In genomic region chr7:2774280-2774679, GRCh38 we compare ENCODE assay signal across 16 cellular contexts.
A peak's percentile ranks its signal among the peaks of the same experiment; 100 is the strongest.
DNase-seq lines count a peak whose midpoint lies in the region; FAIRE-seq and TF ChIP-seq lines count a peak whose summit lies in the region.
"Had no signal": no experiment of that assay in that cellular context is flagged by ENCODE, and none has a peak within 500 bp of the region (broad histone marks: within the 10 kb centered on the region; RNA-seq: fewer than 3 reads in every experiment).

No MANE protein-coding gene starts in this region.

- peaks cover 0 to 3% (median 0%) of the 10 kb centered on the region in 7 donors for H3K9me3 Mint-ChIP-seq in CD14-positive monocyte
- H3K9me3 Mint-ChIP-seq: H9 had no signal

- no peak overlapping the region for H3K9ac ChIP-seq in trophoblast cell (ENCODE audit: low read length)

- peaks cover 11% of the 10 kb centered on the region for H3K79me1 ChIP-seq in trophoblast cell (ENCODE audit: low read length)

- H4K91ac ChIP-seq in trophoblast cell (ENCODE audit: low read depth, low read length), result no peak overlapping the region

- peaks cover 15 to 20% of the 10 kb centered on the region in 2 experiments for H3K4me1 ChIP-seq in trophoblast cell (ENCODE audit: control insufficient read depth in 1 of 2, insufficient read depth in 2 of 2, low read length in 2 of 2)
- H3K4me1 ChIP-seq: BE2C had no signal

- peak overlapping the region; percentile 37 for H3K14ac ChIP-seq in trophoblast cell (ENCODE audit: low read length)

- no peak overlapping the region for H4K12ac ChIP-seq in trophoblast cell (ENCODE audit: low read depth, low read length)

- no peak overlapping the region for H2AK5ac ChIP-seq in trophoblast cell (ENCODE audit: low read length)

- in situ Hi-C loops in G401 (cut with HindIII; ENCODE audit: low sequenced_read_pairs), result no loop called here

- H2AFZ ChIP-seq in trophoblast cell (ENCODE audit: insufficient read depth, low read length, poor library complexity), result no peak overlapping the region

- no peak overlapping the region for H2BK120ac ChIP-seq in trophoblast cell (ENCODE audit: insufficient read depth, low read length, poor library complexity)

- no peak overlapping the region for H3K23ac ChIP-seq in trophoblast cell (ENCODE audit: low read length)

- no peaks in the 10 kb centered on the region for H3K27me3 Mint-ChIP-seq in CD14-positive monocyte (ENCODE audit: low read depth in 3 of 3)

- H3K9me3 ChIP-seq in trophoblast cell (ENCODE audit: insufficient read depth, low read depth, low read length), result peaks cover 4% of the 10 kb centered on the region
- H3K9me3 ChIP-seq: BE2C had no signal

- peaks cover 34 to 45% of the 10 kb centered on the region in 2 donors for H3K36me3 Mint-ChIP-seq in CD14-positive monocyte

- intact Hi-C loops in CD14-positive monocyte (cut with micrococcal nuclease), result loop anchor here in 1 of 2 donors (1.0 to 5.0 kb wide), 2 partner anchors 13 to 37 kb away; no protein-coding TSS in a partner anchor

- no peak overlapping the region for H3K18ac ChIP-seq in trophoblast cell (ENCODE audit: low read length)

- H3K4ac ChIP-seq in trophoblast cell (ENCODE audit: low read depth, low read length), result peak overlapping the region; percentile 25

- H3K4me3 Mint-ChIP-seq in CD14-positive monocyte, result no peak overlapping the region
- H3K4me3 Mint-ChIP-seq: H9 had no signal

- H3K4me2 ChIP-seq in trophoblast cell (ENCODE audit: low read length), result no peak overlapping the region

- peak overlapping the region; percentile 2 for H3K27ac ChIP-seq in caudate nucleus (ENCODE audit: low read depth, low read length)
- H3K27ac ChIP-seq in trophoblast cell (ENCODE audit: low read depth, low read length), result no peak overlapping the region

- peaks cover 25 to 35% of the 10 kb centered on the region in 2 experiments for H3K36me3 ChIP-seq in trophoblast cell (ENCODE audit: control insufficient read depth in 1 of 2, insufficient read depth in 2 of 2, low read length in 2 of 2)
- H3K36me3 ChIP-seq: BE2C had no signal

- H3K4me1 Mint-ChIP-seq in CD14-positive monocyte, result peaks cover 66% of the 10 kb centered on the region

- no CpG with 5 or more reads among the region's 6 CpGs for WGBS in trophoblast cell (ENCODE audit: extremely low coverage, insufficient coverage, insufficient read length)

- H3K4me3 ChIP-seq in trophoblast cell (ENCODE audit: low read depth, low read length), result no peak overlapping the region

- H3K79me2 ChIP-seq in trophoblast cell (ENCODE audit: control insufficient read depth, insufficient read depth, low read length, poor library complexity), result peaks cover 3% of the 10 kb centered on the region

- H2BK12ac ChIP-seq in trophoblast cell (ENCODE audit: low read length), result no peak overlapping the region

- FAIRE-seq in GM12891 (lab: Jason Lieb, UNC), result no peak
- FAIRE-seq: RCC 7860 had no signal

- H2BK5ac ChIP-seq in trophoblast cell (ENCODE audit: low read depth, low read length, poor library complexity), result no peak overlapping the region

- TF ChIP-seq CTCF in CD14-positive monocyte (IDR thresholded peaks at IDR 0.05), result no peak

- TF ChIP-seq POLR2A in GM12891 (IDR thresholded peaks at IDR 0.05; ENCODE audit: low read depth, low read length), result no peak

- DNase-seq in CD14-positive monocyte (ENCODE audit: low spot score) (no peak), GM12891 (ENCODE audit: insufficient read length, low spot score) (no peak), caudate nucleus (lab: John Stamatoyannopoulos, UW) (no peak), trophoblast cell (peak; percentile 58 to 82), GM19238 (ENCODE audit: insufficient read length, low spot score) (no peak), G401 (ENCODE audit: low spot score) (no peak), NCI-H1694 treated with DMSO at 0.1 percent for 48 hours (lab: John Stamatoyannopoulos, UW) (no peak)
- DNase-seq: BE2C, H9, Karpas-422, MM.1S, NCI-H1930, NCI-H2171 treated with DMSO at 0.1 percent for 48 hours, NCI-H510A treated with DMSO at 0.1 percent for 48 hours, SHP77 had no signal

- no peaks in the 10 kb centered on the region for H3K27me3 ChIP-seq in trophoblast cell (ENCODE audit: insufficient read depth, low read length)
- H3K27me3 ChIP-seq: BE2C had no signal

- peak overlapping the region; percentile 87 to 100 (median 99) for H3K27ac Mint-ChIP-seq in CD14-positive monocyte

- no peak overlapping the region for H4K8ac ChIP-seq in trophoblast cell (ENCODE audit: low read depth, low read length)

TF ChIP-seq in GM12891, 5 proteins besides CTCF, POLR2A, EP300 and RAD21:
- TF ChIP-seq SPI1 (IDR thresholded peaks at IDR 0.05; ENCODE audit: low read depth, low read length) (peak; percentile 25; the same call in 1 of the 2 replicates), PAX5 (IDR thresholded peaks at IDR 0.05; ENCODE audit: insufficient read depth, low read length, severe bottlenecking) (no peak), POLR2AphosphoS5 (IDR thresholded peaks at IDR 0.05; ENCODE audit: low read depth, low read length) (no peak)

Comparison
In these comparisons a context has a peak if more than half of its experiments do, and no peak if none do; other contexts are left out.
1. DNase-seq: peak in trophoblast cell (2 of 2); none in CD14-positive monocyte (single experiment), GM12891 (single experiment), caudate nucleus (0 of 61), GM19238 (single experiment), G401 (single experiment) and NCI-H1694 treated with DMSO at 0.1 percent for 48 hours (single experiment).